27 cellular contexts compared by ENCODE assay signal in the genomic region with DNA sequence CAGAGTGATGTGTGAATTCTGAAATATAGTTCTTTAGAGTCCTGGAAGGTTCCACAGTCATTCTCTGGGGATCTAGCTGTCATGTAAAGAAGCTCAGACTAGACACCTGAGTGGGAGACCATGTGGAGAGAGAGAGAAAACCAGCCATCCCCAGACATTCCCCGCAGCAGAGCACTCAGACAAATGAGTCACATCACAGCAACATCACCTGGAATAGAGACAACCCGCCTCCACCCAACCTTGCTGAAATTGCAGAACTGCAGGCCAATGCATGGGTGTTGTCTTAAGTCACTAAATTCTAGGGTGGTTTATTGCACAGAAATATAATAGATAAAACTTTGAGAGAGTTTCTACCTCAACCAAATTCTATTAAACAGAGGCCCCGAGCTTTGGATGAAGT.
A peak's percentile ranks its signal among the peaks of the same experiment; 100 is the strongest.
DNase-seq lines count a peak whose midpoint lies in the region; ATAC-seq, FAIRE-seq and TF ChIP-seq lines count a peak whose summit lies in the region.
"Had no signal": no experiment of that assay in that cellular context is flagged by ENCODE, and none has a peak within 500 bp of the region (broad histone marks: within the 10 kb centered on the region; RNA-seq: fewer than 3 reads in every experiment).

No MANE protein-coding gene starts in this region.

- H3K9me3 ChIP-seq in neural progenitor cell (ENCODE audit: low read depth) (no peaks in the 10 kb centered on the region), MG63 (no peaks in the 10 kb centered on the region)
- H3K9me3 ChIP-seq: BE2C, BLaER1 had no signal

- H3K4me1 ChIP-seq in foreskin keratinocyte, result no peaks in the 10 kb centered on the region
- H3K4me1 ChIP-seq in neural progenitor cell, result peaks cover 8% of the 10 kb centered on the region
- H3K4me1 ChIP-seq: BE2C, BLaER1 had no signal

- peak overlapping the region; percentile 4 for H3K27ac Mint-ChIP-seq in neural progenitor cell
- no peak overlapping the region for H3K27ac Mint-ChIP-seq in CD14-positive monocyte
- H3K27ac Mint-ChIP-seq: CD4-positive, alpha-beta memory T cell; CD4-positive, CD25-positive, alpha-beta regulatory T cell; CD8-positive, alpha-beta memory T cell had no signal

- H3K36me3 Mint-ChIP-seq in neural progenitor cell (no peaks in the 10 kb centered on the region), CD14-positive monocyte (no peaks in the 10 kb centered on the region)
- H3K36me3 Mint-ChIP-seq: CD4-positive, alpha-beta memory T cell; CD4-positive, CD25-positive, alpha-beta regulatory T cell; CD8-positive, alpha-beta memory T cell had no signal

- H2AFZ ChIP-seq in neural progenitor cell (replicated peaks), result no peak overlapping the region

- DNase-seq in bronchial epithelial cell (ENCODE audit: low read depth) (peak; percentile 18), foreskin keratinocyte (peak in 1 of 2 donors; percentile 39), neural progenitor cell (ENCODE audit: low spot score) (no peak), CD14-positive monocyte (ENCODE audit: low spot score) (no peak), MG63 (no peak)
- DNase-seq: 8988T; ACHN; BE2C; C1 segment of cervical spinal cord; CD4-positive, alpha-beta memory T cell; CD4-positive, CD25-positive, alpha-beta regulatory T cell; CD8-positive, alpha-beta memory T cell; COR-L47; DMS 273 treated with DMSO at 0.1 percent for 48 hours; DMS153; DMS53; DMS79; DND-41; EL; GDM1 had no signal

- no peak overlapping the region for H3K4me3 ChIP-seq in bronchial epithelial cell (ENCODE audit: low read depth, low read length)
- H3K4me3 ChIP-seq in neural progenitor cell, result no peak overlapping the region
- H3K4me3 ChIP-seq in MG63, result no peak overlapping the region
- H3K4me3 ChIP-seq: BLaER1, GM12878 had no signal

- H3K27ac ChIP-seq in C4-2B, result peak overlapping the region; percentile 11; the same call in 1 of the 2 replicates
- H3K27ac ChIP-seq in foreskin keratinocyte, result no peak overlapping the region
- H3K27ac ChIP-seq in neural progenitor cell, result no peak overlapping the region
- H3K27ac ChIP-seq: BLaER1 had no signal

- no peaks in the 10 kb centered on the region for H4K20me1 ChIP-seq in neural progenitor cell (ENCODE audit: low read depth)
- H4K20me1 ChIP-seq: BLaER1 had no signal

- intact Hi-C loops in CD14-positive monocyte (cut with micrococcal nuclease), result no loop called here

- no peak overlapping the region for H3K4me2 ChIP-seq in neural progenitor cell
- H3K4me2 ChIP-seq: BLaER1 had no signal

- H3K4me1 Mint-ChIP-seq in neural progenitor cell (peaks cover 19% of the 10 kb centered on the region), CD14-positive monocyte (no peaks in the 10 kb centered on the region)
- H3K4me1 Mint-ChIP-seq: CD4-positive, alpha-beta memory T cell; CD4-positive, CD25-positive, alpha-beta regulatory T cell; CD8-positive, alpha-beta memory T cell had no signal

- H3K4me3 Mint-ChIP-seq in neural progenitor cell (no peak overlapping the region), CD14-positive monocyte (no peak overlapping the region)
- H3K4me3 Mint-ChIP-seq: CD4-positive, alpha-beta memory T cell; CD4-positive, CD25-positive, alpha-beta regulatory T cell; CD8-positive, alpha-beta memory T cell had no signal

- peaks cover 8% of the 10 kb centered on the region for H3K27me3 Mint-ChIP-seq in neural progenitor cell (ENCODE audit: insufficient read depth, low read depth)
- H3K27me3 Mint-ChIP-seq in CD14-positive monocyte (ENCODE audit: low read depth in 3 of 3), result peaks cover 0 to under 1% (median 0%) of the 10 kb centered on the region in 3 donors

- H3F3A ChIP-seq in neural progenitor cell (ENCODE audit: low read depth), result no peaks in the 10 kb centered on the region

- peaks cover 7% of the 10 kb centered on the region for H3K9me3 Mint-ChIP-seq in neural progenitor cell
- peaks cover 0 to 10% (median 0%) of the 10 kb centered on the region in 7 donors for H3K9me3 Mint-ChIP-seq in CD14-positive monocyte
- H3K9me3 Mint-ChIP-seq: CD4-positive, alpha-beta memory T cell had no signal

- ATAC-seq in foreskin keratinocyte (peak; percentile 54), HG02852 (IDR thresholded peaks at IDR 0.05; ENCODE audit: unreplicated experiment) (no peak)
- ATAC-seq: GM12878 had no signal

- H3K36me3 ChIP-seq in bronchial epithelial cell (ENCODE audit: control insufficient read depth, insufficient read depth, low read length), result no peaks in the 10 kb centered on the region
- H3K36me3 ChIP-seq in neural progenitor cell, result no peaks in the 10 kb centered on the region
- no peaks in the 10 kb centered on the region for H3K36me3 ChIP-seq in MG63
- H3K36me3 ChIP-seq: BE2C, BLaER1 had no signal

- H3K27me3 ChIP-seq in bronchial epithelial cell (ENCODE audit: control insufficient read depth, insufficient read depth, low read length) (no peaks in the 10 kb centered on the region), foreskin keratinocyte (no peaks in the 10 kb centered on the region), neural progenitor cell (no peaks in the 10 kb centered on the region), MG63 (no peaks in the 10 kb centered on the region)
- H3K27me3 ChIP-seq: BE2C, BLaER1 had no signal

- H3K79me2 ChIP-seq in neural progenitor cell (ENCODE audit: low read depth), result no peaks in the 10 kb centered on the region

- TF ChIP-seq CTCF in C4-2B (conservative IDR thresholded peaks at IDR 0.05) (no peak), bronchial epithelial cell (IDR thresholded peaks at IDR 0.05; ENCODE audit: insufficient read depth, low read length, severe bottlenecking) (no peak), foreskin keratinocyte (conservative IDR thresholded peaks at IDR 0.05) (no peak), neural progenitor cell (IDR thresholded peaks at IDR 0.05) (no peak), CD14-positive monocyte (IDR thresholded peaks at IDR 0.05) (no peak)

- no peak for FAIRE-seq in bronchial epithelial cell (lab: Jason Lieb, UNC)
- FAIRE-seq: A204.1, GM12878, GM12892, GM18507 had no signal

- H3K9ac ChIP-seq in neural progenitor cell, result no peak overlapping the region
- H3K9ac ChIP-seq: BLaER1 had no signal
